ENCODE assay signal across 1 cellular context in genomic region chr16:4746991-4747574, GRCh38.
A peak's percentile ranks its signal among the peaks of the same experiment; 100 is the strongest.
TF ChIP-seq lines count a peak whose summit lies in the region.

No MANE protein-coding gene starts in this region.

TF ChIP-seq in HepG2, 621 proteins besides CTCF, POLR2A, EP300 and RAD21:
- TF ChIP-seq AGO2 (optimal IDR thresholded peaks at IDR 0.05; ENCODE audit: low read depth, low read length): peak; percentile 93
- 0 out of 2 replicates have a peak, but pooled peaks have one; percentile 14 for TF ChIP-seq ZFP91 (CRISPR knock-in tag; IDR thresholded peaks at IDR 0.05; ENCODE audit: borderline replicate concordance)
- TF ChIP-seq KLF13 (CRISPR knock-in tag; IDR thresholded peaks at IDR 0.05): no peak
- TF ChIP-seq AGO1 (IDR thresholded peaks at IDR 0.05; ENCODE audit: low read depth, low read length, poor library complexity, severe bottlenecking): peak; percentile 52
- TF ChIP-seq RBM22 (optimal IDR thresholded peaks at IDR 0.05; ENCODE audit: low read length): peak; percentile 33
- TF ChIP-seq SP5 (CRISPR knock-in tag; IDR thresholded peaks at IDR 0.05; ENCODE audit: borderline replicate concordance, low read depth): no peak
- peak; percentile 65; the same call in 1 of the 2 replicates for TF ChIP-seq KDM2A (CRISPR knock-in tag; IDR thresholded peaks at IDR 0.05; ENCODE audit: borderline replicate concordance, low read depth)
- TF ChIP-seq AKAP8 (CRISPR knock-in tag; IDR thresholded peaks at IDR 0.05): peak; percentile 83
TF ChIP-seq in HepG2: peak in this region for 6.
